Comparison of ENCODE assay signal across 32 cellular contexts in the genomic region with DNA sequence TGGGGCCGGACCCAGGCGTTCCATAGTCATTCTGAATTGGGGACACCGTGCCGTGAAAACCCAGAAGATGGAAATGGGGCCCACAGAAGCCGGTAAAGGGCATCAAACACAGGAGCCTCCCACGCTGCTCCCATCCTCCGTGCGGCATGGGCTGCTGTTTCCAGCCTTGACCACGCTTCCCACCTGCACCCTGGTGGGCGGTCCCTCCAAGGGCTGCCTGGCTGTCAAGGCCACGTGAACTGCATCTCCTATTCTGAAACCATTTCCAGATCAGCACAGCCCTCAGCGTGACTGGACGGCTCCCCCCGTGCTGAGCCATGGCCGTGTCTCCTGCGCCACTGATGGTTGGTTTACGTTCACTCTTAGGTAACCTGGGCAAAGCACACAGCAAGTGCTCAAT. TPM values are rescaled to one million over a fixed set of nuclear protein-coding genes. Genes with fewer than 3 reads are reported as not detected.
"Had no signal": no experiment of that assay in that cellular context is flagged by ENCODE, and none has a peak within 500 bp of the region (broad histone marks: within the 10 kb centered on the region; RNA-seq: fewer than 3 reads in every experiment).

No MANE protein-coding gene starts in this region.

- H3K36me3 ChIP-seq: adrenal gland, esophagus muscularis mucosa, gastrocnemius medialis had no signal

- H3K27me3 ChIP-seq: adrenal gland, body of pancreas, esophagus muscularis mucosa, foreskin keratinocyte, gastrocnemius medialis had no signal

- H3K9me3 ChIP-seq: adrenal gland, body of pancreas, esophagus muscularis mucosa, gastrocnemius medialis had no signal

- DNase-seq: activated CD4-positive, alpha-beta T cell treated with anti-CD3 and anti-CD28 coated beads for 48 hours; activated CD4-positive, alpha-beta T cell treated with anti-CD3 and anti-CD28 coated beads, Interleukin-2, amount 50 U/mL, for 1 hour; activated CD4-positive, alpha-beta T cell treated with anti-CD3 and anti-CD28 coated beads, Interleukin-2, amount 50 U/mL, for 48 hours; activated CD8-positive, alpha-beta memory T cell treated with anti-CD3 and anti-CD28 coated beads, Interleukin-2, amount 10 ng/mL, durations not matched to agents 7 days and 5 days; activated CD8-positive, alpha-beta memory T cell treated with anti-CD3 and anti-CD28 coated beads, Interleukin-2, amount 50 U/mL, for 4 hours; activated CD8-positive, alpha-beta T cell treated with anti-CD3 and anti-CD28 coated beads for 36 hours; activated effector memory CD4-positive, alpha-beta T cell treated with anti-CD3 and anti-CD28 coated beads, Interleukin-2, amount 50 U/mL, for 16 hours; activated naive CD4-positive, alpha-beta T cell treated with anti-CD3 and anti-CD28 coated beads for 36 hours; activated naive CD8-positive, alpha-beta T cell treated with anti-CD3 and anti-CD28 coated beads for 36 hours; activated naive CD8-positive, alpha-beta T cell treated with anti-CD3 and anti-CD28 coated beads, Interleukin-2, amount 50 U/mL, for 24 hours; activated T-cell treated with anti-CD3 and anti-CD28 coated beads, Interleukin-2, amount 50 U/mL, for 1 hour; activated T-cell treated with anti-CD3 and anti-CD28 coated beads, Interleukin-2, amount 50 U/mL, for 48 hours; adrenal gland; amygdala; body of pancreas; central memory CD4-positive, alpha-beta T cell; cerebellar nuclear complex; cortex of kidney; dermis blood vessel endothelial cell; effector CD4-positive, alpha-beta T cell; effector memory CD8-positive, alpha-beta T cell; erythroblast; foreskin keratinocyte; gastrocnemius medialis; glutamatergic neuron; T-helper 2 cell had no signal

- H3K4me1 ChIP-seq: adrenal gland, body of pancreas, esophagus muscularis mucosa, foreskin keratinocyte, gastrocnemius medialis had no signal

- H3K27ac ChIP-seq: adrenal gland, body of pancreas, esophagus muscularis mucosa, foreskin keratinocyte, gastrocnemius medialis had no signal

- ATAC-seq: activated CD8-positive, alpha-beta memory T cell treated with anti-CD3 and anti-CD28 coated beads, Interleukin-2, amount 10 ng/mL, durations not matched to agents 7 days and 5 days; activated CD8-positive, alpha-beta T cell treated with anti-CD3 and anti-CD28 coated beads for 36 hours; activated naive CD8-positive, alpha-beta T cell treated with anti-CD3 and anti-CD28 coated beads, Interleukin-2, amount 50 U/mL, for 24 hours; body of pancreas; effector memory CD8-positive, alpha-beta T cell; foreskin keratinocyte; gastrocnemius medialis; WTC11 had no signal

- H3K4me3 ChIP-seq: adrenal gland, body of pancreas, esophagus muscularis mucosa, gastrocnemius medialis had no signal

RNA-seq across cellular contexts. Expression of a gene that starts 14.1 kb away (rescaled TPM):
- total RNA-seq: activated CD8-positive, alpha-beta memory T cell treated with anti-CD3 and anti-CD28 coated beads, Interleukin-2, amount 10 ng/mL, durations not matched to agents 7 days and 5 days; activated naive CD4-positive, alpha-beta T cell treated with anti-CD3 and anti-CD28 coated beads for 36 hours; activated T-helper 1 cell treated with anti-CD3 and anti-CD28 coated beads, Interleukin-12 subunit alpha, Interleukin-12 subunit beta, Interleukin-2, Interleukin-4 antibody, amounts not matched to agents 30 ng/mL and 10 ng/mL and 1 ng/mL, durations not matched to agents 14 hours and 24 hours and 36 hours; activated T-helper 2 cell treated with anti-CD3 and anti-CD28 coated beads, Interferon-gamma antibody, Interleukin-2, Interleukin-4, amounts not matched to agents 10 μg/mL and 5 μg/mL and 100 μg/mL, durations not matched to agents 14 hours and 24 hours and 36 hours; T-helper 1 cell treated with Interleukin-12 subunit alpha and Interleukin-12 subunit beta and Interleukin-4 antibody, amounts not matched to agents 30 ng/mL and 1 ng/mL, for 36 hours had no signal
- polyA plus RNA-seq: aorta had no signal
